Comparison of ENCODE assay signal across 9 cellular contexts in genomic region chr2:16546128-16546754, GRCh38.
DNase-seq lines count a peak whose midpoint lies in the region; ATAC-seq, FAIRE-seq and TF ChIP-seq lines count a peak whose summit lies in the region.
"Had no signal": no experiment of that assay in that cellular context is flagged by ENCODE, and none has a peak within 500 bp of the region (broad histone marks: within the 10 kb centered on the region; RNA-seq: fewer than 3 reads in every experiment).

No MANE protein-coding gene starts in this region.

- no peaks in the 10 kb centered on the region for H3K4me1 Mint-ChIP-seq in GM23338
- no peaks in the 10 kb centered on the region for H3K4me1 Mint-ChIP-seq in T-helper 2 cell treated with Interferon-gamma antibody and Interleukin-4, amounts not matched to agents 5 μg/mL and 100 μg/mL, for 36 hours (ENCODE audit: low read depth)

- no peaks in the 10 kb centered on the region for H3K9me1 ChIP-seq in endothelial cell of umbilical vein (replicated peaks; ENCODE audit: control insufficient read depth, extremely low read depth, insufficient read depth, low read length)

- H4K20me1 ChIP-seq in GM23338 (replicated peaks; ENCODE audit: insufficient read depth) (no peaks in the 10 kb centered on the region; the same call in 1 of the 2 replicates), endothelial cell of umbilical vein (replicated peaks; ENCODE audit: control insufficient read depth, extremely low read depth, insufficient read depth, low read length) (no peaks in the 10 kb centered on the region), neural cell (ENCODE audit: insufficient read depth) (no peaks in the 10 kb centered on the region)

- H3K9me3 ChIP-seq in endothelial cell of umbilical vein (replicated peaks; ENCODE audit: control insufficient read depth, insufficient read depth, low read length): no peaks in the 10 kb centered on the region
- no peaks in the 10 kb centered on the region for H3K9me3 ChIP-seq in neural cell (ENCODE audit: low read length)
- H3K9me3 ChIP-seq: stomach had no signal

- no TSS peak for BruUV-seq in endothelial cell of umbilical vein (replicated peaks; lab: Mats Ljungman, UMichigan)

- POLR2A ChIA-PET in endothelial cell of umbilical vein (lab: Charles Lee): no interaction called here

- intact Hi-C loops in endothelial cell of umbilical vein (cut with micrococcal nuclease): no loop called here
- intact Hi-C loops in posterior vena cava (cut with DNase I): no loop called here

- H3K4me3 ChIP-seq in GM23338: no peak overlapping the region
- H3K4me3 ChIP-seq in endothelial cell of umbilical vein (replicated peaks in 1 of 3; ENCODE audit: insufficient read depth in 1 of 3, low read depth in 1 of 3, low read length in 3 of 3): no peak overlapping the region
- H3K4me3 ChIP-seq in neural cell (ENCODE audit: low read length): no peak overlapping the region
- H3K4me3 ChIP-seq: stomach had no signal

- H3K36me3 ChIP-seq in GM23338 (ENCODE audit: insufficient read depth) (no peaks in the 10 kb centered on the region), endothelial cell of umbilical vein (ENCODE audit: control insufficient read depth in 2 of 2, extremely low read depth in 1 of 2, insufficient read depth in 2 of 2, low read length in 2 of 2) (no peaks in the 10 kb centered on the region), neural cell (ENCODE audit: insufficient read depth, low read length) (no peaks in the 10 kb centered on the region)

- CTCF ChIA-PET in endothelial cell of umbilical vein (lab: Charles Lee): interaction anchor here (1.0 to 1.9 kb wide), 5 partner anchors 9 to 211 kb away, joined by 3 to 7 read pairs (median 4); no protein-coding TSS in a partner anchor

- no peak for TF ChIP-seq CTCF in GM23338 (conservative IDR thresholded peaks at IDR 0.05; ENCODE audit: low read depth in 2 of 2)
- TF ChIP-seq CTCF in endothelial cell of umbilical vein (IDR thresholded peaks at IDR 0.05; ENCODE audit: extremely low read depth in 1 of 2, insufficient read depth in 1 of 2, low read depth in 1 of 2, low read length in 2 of 2): no peak
- TF ChIP-seq CTCF in neural cell (IDR thresholded peaks at IDR 0.05; ENCODE audit: poor library complexity, severe bottlenecking): no peak

- TF ChIP-seq RAD21 in neural cell (conservative IDR thresholded peaks at IDR 0.05): no peak

- no peak for FAIRE-seq in endothelial cell of umbilical vein (lab: Jason Lieb, UNC)

- TF ChIP-seq EP300 in neural cell (conservative IDR thresholded peaks at IDR 0.05; ENCODE audit: poor library complexity, severe bottlenecking): no peak

- H3K4me1 ChIP-seq in GM23338 (ENCODE audit: insufficient read depth) (no peaks in the 10 kb centered on the region), endothelial cell of umbilical vein (ENCODE audit: control insufficient read depth, extremely low read depth, insufficient read depth, low read length) (no peaks in the 10 kb centered on the region)
- H3K4me1 ChIP-seq: stomach had no signal

- no peaks in the 10 kb centered on the region for H3K9me3 Mint-ChIP-seq in GM23338
- no peaks in the 10 kb centered on the region for H3K9me3 Mint-ChIP-seq in T-helper 2 cell treated with Interferon-gamma antibody and Interleukin-4, amounts not matched to agents 5 μg/mL and 100 μg/mL, for 36 hours
- H3K9me3 Mint-ChIP-seq: dendritic cell treated with granulocyte-macrophage colony-stimulating factor and Interleukin-4, amounts not matched to agents 40 ng/mL and 50 ng/mL, for 4 days had no signal

- H3F3A ChIP-seq in GM23338 (replicated peaks; ENCODE audit: low read depth) (no peaks in the 10 kb centered on the region), neural cell (ENCODE audit: insufficient read depth, low read length, poor library complexity, severe bottlenecking) (no peaks in the 10 kb centered on the region)

- H2AFZ ChIP-seq in GM23338: no peak overlapping the region
- no peak overlapping the region for H2AFZ ChIP-seq in endothelial cell of umbilical vein (ENCODE audit: low read depth, low read length)
- H2AFZ ChIP-seq in neural cell (ENCODE audit: low read depth, low read length): no peak overlapping the region

- H3K27ac Mint-ChIP-seq in GM23338: no peak overlapping the region
- no peak overlapping the region for H3K27ac Mint-ChIP-seq in T-helper 2 cell treated with Interferon-gamma antibody and Interleukin-4, amounts not matched to agents 5 μg/mL and 100 μg/mL, for 36 hours
- H3K27ac Mint-ChIP-seq: dendritic cell treated with granulocyte-macrophage colony-stimulating factor and Interleukin-4, amounts not matched to agents 40 ng/mL and 50 ng/mL, for 4 days had no signal

- dilution Hi-C loops in endothelial cell of umbilical vein (cut with MboI; ENCODE audit: extremely low pct_ligation_motif_present, low sequenced_read_pairs): no loop called here

- H3K9ac ChIP-seq in endothelial cell of umbilical vein (replicated peaks; ENCODE audit: extremely low read depth, insufficient read depth, low read length) (no peak overlapping the region), neural cell (ENCODE audit: low read length) (no peak overlapping the region)

- H3K4me2 ChIP-seq in GM23338: no peak overlapping the region
- no peak overlapping the region for H3K4me2 ChIP-seq in endothelial cell of umbilical vein (ENCODE audit: insufficient read depth, low read length)
- H3K4me2 ChIP-seq in neural cell (ENCODE audit: low read length): no peak overlapping the region

- no peak for TF ChIP-seq POLR2A in endothelial cell of umbilical vein (IDR thresholded peaks at IDR 0.05; ENCODE audit: low read depth, low read length)

- no peak overlapping the region for H3K4me3 Mint-ChIP-seq in GM23338
- H3K4me3 Mint-ChIP-seq in T-helper 2 cell treated with Interferon-gamma antibody and Interleukin-4, amounts not matched to agents 5 μg/mL and 100 μg/mL, for 36 hours: no peak overlapping the region
- H3K4me3 Mint-ChIP-seq: dendritic cell treated with granulocyte-macrophage colony-stimulating factor and Interleukin-4, amounts not matched to agents 40 ng/mL and 50 ng/mL, for 4 days had no signal

- DNase-seq in GM23338 (ENCODE audit: low spot score): peak; percentile 90
- peak; percentile 37 for DNase-seq in NOMO-1 treated with DMSO at 0.1 percent for 48 hours (lab: John Stamatoyannopoulos, UW; ENCODE audit: unreplicated experiment)
- peak; percentile 40 for DNase-seq in endothelial cell of umbilical vein (ENCODE audit: low read depth, low spot score)
- no peak for DNase-seq in posterior vena cava (ENCODE audit: low spot score)
- DNase-seq in T-helper 2 cell treated with Interferon-gamma antibody and Interleukin-4, amounts not matched to agents 5 μg/mL and 100 μg/mL, for 36 hours (ENCODE audit: low spot score): no peak
- DNase-seq: stomach had no signal

- H3K27me3 ChIP-seq in GM23338 (ENCODE audit: insufficient read depth): no peaks in the 10 kb centered on the region
- peaks cover 0 to 4% of the 10 kb centered on the region in 2 experiments for H3K27me3 ChIP-seq in endothelial cell of umbilical vein (ENCODE audit: control insufficient read depth in 2 of 2, insufficient read depth in 2 of 2, low read length in 2 of 2)
- H3K27me3 ChIP-seq in neural cell (ENCODE audit: insufficient read depth, low read depth, low read length): no peaks in the 10 kb centered on the region
- H3K27me3 ChIP-seq: stomach had no signal

- no peak overlapping the region for H3K27ac ChIP-seq in GM23338 (ENCODE audit: low read depth)
- no peak overlapping the region for H3K27ac ChIP-seq in endothelial cell of umbilical vein (ENCODE audit: insufficient read depth, low read depth, low read length)
- no peak overlapping the region for H3K27ac ChIP-seq in neural cell (ENCODE audit: low read length)
- H3K27ac ChIP-seq: stomach had no signal

- H3K79me2 ChIP-seq in GM23338 (replicated peaks; ENCODE audit: insufficient read depth) (no peaks in the 10 kb centered on the region), endothelial cell of umbilical vein (ENCODE audit: control insufficient read depth, insufficient read depth, low read length) (no peaks in the 10 kb centered on the region), neural cell (replicated peaks; ENCODE audit: insufficient read depth, low read length) (no peaks in the 10 kb centered on the region)

- H3K9me2 ChIP-seq in GM23338 (ENCODE audit: insufficient read depth) (no peaks in the 10 kb centered on the region), neural cell (ENCODE audit: insufficient read depth, low read length) (no peaks in the 10 kb centered on the region)

- H3K27me3 Mint-ChIP-seq in GM23338 (ENCODE audit: insufficient read depth, low read depth, poor library complexity): peaks cover 1% of the 10 kb centered on the region
- H3K27me3 Mint-ChIP-seq in T-helper 2 cell treated with Interferon-gamma antibody and Interleukin-4, amounts not matched to agents 5 μg/mL and 100 μg/mL, for 36 hours (ENCODE audit: low read depth): no peaks in the 10 kb centered on the region

- no peaks in the 10 kb centered on the region for H3K36me3 Mint-ChIP-seq in GM23338 (ENCODE audit: low read depth)
- H3K36me3 Mint-ChIP-seq in T-helper 2 cell treated with Interferon-gamma antibody and Interleukin-4, amounts not matched to agents 5 μg/mL and 100 μg/mL, for 36 hours (ENCODE audit: low read depth): no peaks in the 10 kb centered on the region

- ATAC-seq in GM23338: peak; percentile 84
- ATAC-seq in HG03571 (IDR thresholded peaks at IDR 0.05; ENCODE audit: unreplicated experiment): no peak

TF ChIP-seq in GM23338, 12 proteins besides CTCF, POLR2A, EP300 and RAD21 (continues in another document):
- no peak for TF ChIP-seq ZNF114 (CRISPR knock-in tag; IDR thresholded peaks at IDR 0.05)

TF ChIP-seq in endothelial cell of umbilical vein, 7 proteins besides CTCF, POLR2A, EP300 and RAD21 (continues in another document):
- TF ChIP-seq GATA2 (IDR thresholded peaks at IDR 0.05; ENCODE audit: insufficient read depth, insufficient read length, low read depth, low read length) (no peak), JUN (IDR thresholded peaks at IDR 0.05; ENCODE audit: borderline replicate concordance, insufficient read depth, insufficient read length, low read depth) (no peak), EZH2 (IDR thresholded peaks at IDR 0.05; ENCODE audit: borderline replicate concordance, low read depth, low read length, severe bottlenecking) (no peak)
- TF ChIP-seq, protein P1, sequence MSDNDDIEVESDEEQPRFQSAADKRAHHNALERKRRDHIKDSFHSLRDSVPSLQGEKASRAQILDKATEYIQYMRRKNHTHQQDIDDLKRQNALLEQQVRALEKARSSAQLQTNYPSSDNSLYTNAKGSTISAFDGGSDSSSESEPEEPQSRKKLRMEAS (IDR thresholded peaks at IDR 0.05; ENCODE audit: insufficient read depth, insufficient read length): no peak

TF ChIP-seq in neural cell, 6 proteins besides CTCF, POLR2A, EP300 and RAD21 (continues in another document):
- no peak for TF ChIP-seq EZH2 (IDR thresholded peaks at IDR 0.05; ENCODE audit: borderline replicate concordance, insufficient read depth, low read length, poor library complexity, severe bottlenecking)

Comparison
In these comparisons a context has a peak if more than half of its experiments do, and no peak if none do; other contexts are left out.
1. DNase-seq: peak in GM23338 (single experiment), NOMO-1 treated with DMSO at 0.1 percent for 48 hours (single experiment) and endothelial cell of umbilical vein (single experiment); none in posterior vena cava (single experiment) and T-helper 2 cell treated with Interferon-gamma antibody and Interleukin-4, amounts not matched to agents 5 μg/mL and 100 μg/mL, for 36 hours (single experiment).